ENCODE assay signal across 16 cellular contexts in the genomic region with DNA sequence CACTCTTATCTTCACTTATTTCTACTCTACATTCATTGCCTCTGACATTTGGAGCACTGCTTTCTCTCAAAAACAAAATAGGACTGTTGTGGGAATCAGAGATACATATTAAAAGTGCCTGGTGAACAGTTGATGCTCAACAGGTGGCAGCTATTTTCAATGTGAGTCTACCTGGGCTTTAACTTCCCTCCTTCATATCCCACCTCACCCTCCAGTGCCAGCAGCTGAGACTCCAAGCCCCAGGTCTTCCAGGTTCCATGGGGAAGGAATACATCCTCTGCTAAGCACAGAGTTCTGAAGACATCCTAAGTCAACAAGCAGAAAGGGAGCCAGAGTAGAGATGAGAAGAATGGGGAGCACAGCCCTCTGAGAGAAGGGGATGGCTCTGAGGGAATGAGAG. TPM values are rescaled to one million over a fixed set of nuclear protein-coding genes. Genes with fewer than 3 reads are reported as not detected.
DNase-seq lines count a peak whose midpoint lies in the region; ATAC-seq, FAIRE-seq and TF ChIP-seq lines count a peak whose summit lies in the region.
"Had no signal": no experiment of that assay in that cellular context is flagged by ENCODE, and none has a peak within 500 bp of the region (broad histone marks: within the 10 kb centered on the region; RNA-seq: fewer than 3 reads in every experiment).

No MANE protein-coding gene starts in this region.

- no peak overlapping the region for H3K4me3 Mint-ChIP-seq in T-helper 17 cell
- H3K4me3 Mint-ChIP-seq in stimulated activated effector memory CD8-positive, alpha-beta T cell treated with anti-CD3 and anti-CD28 coated beads, Interleukin-12 subunit alpha, Interleukin-12 subunit beta, amount 100 ng/mL, for 72 hours: no peak overlapping the region
- H3K4me3 Mint-ChIP-seq: CD4-positive, alpha-beta T cell; HFFc6 had no signal

- H3K9me3 ChIP-seq in HepG2 (ENCODE audit: low read length) (no peaks in the 10 kb centered on the region), right lobe of liver (no peaks in the 10 kb centered on the region), T-helper 17 cell (ENCODE audit: control insufficient read depth, low read length, poor library complexity, severe bottlenecking) (no peaks in the 10 kb centered on the region), PC-9 (ENCODE audit: insufficient read depth, low read depth) (no peaks in the 10 kb centered on the region)
- H3K9me3 ChIP-seq: HAP-1 had no signal

- H3K27ac Mint-ChIP-seq in T-helper 17 cell: peak overlapping the region; percentile 66
- H3K27ac Mint-ChIP-seq in stimulated activated effector memory CD8-positive, alpha-beta T cell treated with anti-CD3 and anti-CD28 coated beads, Interleukin-12 subunit alpha, Interleukin-12 subunit beta, amount 100 ng/mL, for 72 hours: peak overlapping the region; percentile 46
- H3K27ac Mint-ChIP-seq: CD4-positive, alpha-beta T cell; HFFc6 had no signal

- no peak overlapping the region for H3K4me3 ChIP-seq in HepG2 (replicated peaks in 1 of 3; ENCODE audit: insufficient read depth in 1 of 3, low read depth in 2 of 3, low read length in 3 of 3)
- no peak overlapping the region for H3K4me3 ChIP-seq in right lobe of liver
- H3K4me3 ChIP-seq in HL-60 (replicated peaks; ENCODE audit: insufficient read depth, low read length): no peak overlapping the region
- H3K4me3 ChIP-seq in PC-9: no peak overlapping the region
- H3K4me3 ChIP-seq: HAP-1 had no signal

- TF ChIP-seq CTCF in HepG2 (CRISPR knock-in tag; IDR thresholded peaks at IDR 0.05) (no peak), right lobe of liver (IDR thresholded peaks at IDR 0.05) (no peak), HL-60 (IDR thresholded peaks at IDR 0.05; ENCODE audit: insufficient read depth, low read length) (no peak), PC-9 (conservative IDR thresholded peaks at IDR 0.05) (no peak)

- TF ChIP-seq POLR2A in HepG2 (IDR thresholded peaks at IDR 0.05; ENCODE audit: insufficient read depth in 1 of 2, low read depth in 2 of 2, low read length in 2 of 2) (no peak), right lobe of liver (IDR thresholded peaks at IDR 0.05) (no peak)

- H3K27me3 Mint-ChIP-seq in T-helper 17 cell: peaks cover 22% of the 10 kb centered on the region

- no peak for TF ChIP-seq RAD21 in HepG2 (CRISPR knock-in tag; IDR thresholded peaks at IDR 0.05)

- no peak overlapping the region for H3K9ac ChIP-seq in HepG2 (ENCODE audit: insufficient read depth, low read depth, low read length)

- H3K9me3 Mint-ChIP-seq in stimulated activated effector memory CD8-positive, alpha-beta T cell treated with anti-CD3 and anti-CD28 coated beads, Interleukin-12 subunit alpha, Interleukin-12 subunit beta, amount 100 ng/mL, for 72 hours: no peaks in the 10 kb centered on the region
- H3K9me3 Mint-ChIP-seq: CD4-positive, alpha-beta T cell; HFFc6 had no signal

- no peak overlapping the region for H3K4me2 ChIP-seq in HepG2 (ENCODE audit: low read depth, low read length)
- no peak overlapping the region for H3K4me2 ChIP-seq in PC-9

- H3K27me3 ChIP-seq in HepG2 (ENCODE audit: control insufficient read depth in 1 of 2, insufficient read depth in 2 of 2, low read length in 2 of 2) (no peaks in the 10 kb centered on the region), right lobe of liver (no peaks in the 10 kb centered on the region), HL-60 (ENCODE audit: insufficient read depth, poor library complexity, severe bottlenecking) (no peaks in the 10 kb centered on the region), PC-9 (ENCODE audit: insufficient read depth, low read depth) (no peaks in the 10 kb centered on the region)

- H3K4me1 ChIP-seq in HepG2 (ENCODE audit: insufficient read depth, low read length) (peaks cover 42% of the 10 kb centered on the region), right lobe of liver (peaks cover 0 to 17% (median 5%) of the 10 kb centered on the region in 4 donors), PC-9 (replicated peaks; ENCODE audit: insufficient read depth) (peaks cover 31% of the 10 kb centered on the region)

- POLR2A ChIA-PET in HepG2 (lab: Yijun Ruan, JAX) (interaction anchor here (0.7 to 3.9 kb wide), 8 partner anchors 10 to 79 kb away, joined by 3 to 38 read pairs (median 16); no protein-coding TSS in a partner anchor), PC-9 (lab: Charles Lee; ENCODE audit: unreplicated experiment) (no interaction called here)

- H3K9me2 ChIP-seq in PC-9 (ENCODE audit: insufficient read depth): no peaks in the 10 kb centered on the region

- H3K4me1 Mint-ChIP-seq in T-helper 17 cell: peaks cover 9% of the 10 kb centered on the region
- H3K4me1 Mint-ChIP-seq in stimulated activated effector memory CD8-positive, alpha-beta T cell treated with anti-CD3 and anti-CD28 coated beads, Interleukin-12 subunit alpha, Interleukin-12 subunit beta, amount 100 ng/mL, for 72 hours: peaks cover 26% of the 10 kb centered on the region

- H3F3A ChIP-seq in PC-9 (ENCODE audit: insufficient read depth, low read depth): peaks cover 16% of the 10 kb centered on the region

- H2AFZ ChIP-seq in HepG2 (ENCODE audit: low read length) (no peak overlapping the region), PC-9 (no peak overlapping the region)

- BruUV-seq in HepG2 (replicated peaks; lab: Mats Ljungman, UMichigan) (no TSS peak), PC-9 (replicated peaks; lab: Mats Ljungman, UMichigan) (no TSS peak)

- in situ Hi-C loops in HepG2 (cut with HindIII; ENCODE audit: extremely low pct_ligation_motif_present, low pct_unique_long_range_greater_than_20kb): no loop called here

- intact Hi-C loops in HepG2 (cut with micrococcal nuclease; ENCODE audit: unreplicated experiment): no loop called here
- intact Hi-C loops in right lobe of liver (cut with DNase I): no loop called here
- intact Hi-C loops in PC-9 (cut with micrococcal nuclease; ENCODE audit: unreplicated experiment): no loop called here

- H3K36me3 Mint-ChIP-seq in T-helper 17 cell (ENCODE audit: low read depth): peaks cover 5% of the 10 kb centered on the region
- H3K36me3 Mint-ChIP-seq in stimulated activated effector memory CD8-positive, alpha-beta T cell treated with anti-CD3 and anti-CD28 coated beads, Interleukin-12 subunit alpha, Interleukin-12 subunit beta, amount 100 ng/mL, for 72 hours: no peaks in the 10 kb centered on the region

- H3K36me3 ChIP-seq in HepG2 (replicated peaks in 1 of 2; ENCODE audit: control insufficient read depth in 1 of 2, insufficient read depth in 2 of 2, low read length in 2 of 2): no peaks in the 10 kb centered on the region; a peak in 1 of 5 replicates
- no peaks in the 10 kb centered on the region for H3K36me3 ChIP-seq in right lobe of liver
- H3K36me3 ChIP-seq in PC-9 (ENCODE audit: low read depth): no peaks in the 10 kb centered on the region
- H3K36me3 ChIP-seq: HAP-1 had no signal

- FAIRE-seq in HepG2 (lab: Jason Lieb, UNC): no peak
- FAIRE-seq: GM12892, H1 had no signal

- ATAC-seq in HepG2 (no peak), right lobe of liver (no peak), T-helper 17 cell (no peak)
- ATAC-seq in stimulated activated effector memory CD8-positive, alpha-beta T cell treated with anti-CD3 and anti-CD28 coated beads, Interleukin-12 subunit alpha, Interleukin-12 subunit beta, amount 100 ng/mL, for 72 hours: no peak

- H3K79me2 ChIP-seq in HepG2 (ENCODE audit: insufficient read depth, low read length) (peaks cover 6% of the 10 kb centered on the region), PC-9 (ENCODE audit: low read depth) (no peaks in the 10 kb centered on the region)

- no peak overlapping the region for H3K27ac ChIP-seq in HepG2 (ENCODE audit: extremely low read length, insufficient read depth, low read length)
- H3K27ac ChIP-seq in right lobe of liver: no peak overlapping the region
- peak overlapping the region; percentile 89 for H3K27ac ChIP-seq in HL-60 (replicated peaks)
- H3K27ac ChIP-seq in PC-9: no peak overlapping the region
- H3K27ac ChIP-seq: 22Rv1 had no signal

- TF ChIP-seq EP300 in HepG2 (IDR thresholded peaks at IDR 0.05; ENCODE audit: low read depth in 2 of 2, low read length in 2 of 2) (no peak), HepG2 (CRISPR knock-in tag; IDR thresholded peaks at IDR 0.05; ENCODE audit: borderline replicate concordance) (no peak)

- CTCF ChIA-PET in HepG2 (lab: Yijun Ruan, JAX; ENCODE audit: low intra/inter-chr PET ratio, low total read pairs): no interaction called here
- CTCF ChIA-PET in PC-9 (lab: Charles Lee): no interaction called here

- no peaks in the 10 kb centered on the region for H4K20me1 ChIP-seq in HepG2 (ENCODE audit: insufficient read depth, low read length)
- peaks cover 3% of the 10 kb centered on the region; the same call in 1 of the 2 replicates for H4K20me1 ChIP-seq in PC-9 (ENCODE audit: insufficient read depth)

- DNase-seq in HepG2 (ENCODE audit: low spot score) (no peak), right lobe of liver (no peak), HL-60 (ENCODE audit: low read depth in 1 of 2, low spot score in 1 of 2) (no peak), T-helper 17 cell (no peak), GM19238 (ENCODE audit: insufficient read length, low spot score) (no peak), PC-9 (no peak), islet precursor cell (no peak)
- no peak for DNase-seq in stimulated activated effector memory CD8-positive, alpha-beta T cell treated with anti-CD3 and anti-CD28 coated beads, Interleukin-12 subunit alpha, Interleukin-12 subunit beta, amount 100 ng/mL, for 72 hours (ENCODE audit: low spot score in 2 of 2)
- DNase-seq: CD4-positive, alpha-beta T cell; DMS79 treated with DMSO at 0.1 percent for 48 hours; GDM1; HFFc6 had no signal

RNA-seq across cellular contexts. Expression of a gene that starts 7.0 kb away (rescaled TPM):
- total RNA-seq in HepG2 (2016; rRNA removed; fragmentation: Illumina TruSeq; extraction: Trizol) (11.0 TPM in 2 replicates), right lobe of liver (10 to 100 TPM; 12.6 to 19.2 (median 14.9) TPM), T-helper 17 cell (10 to 100 TPM in 1 of 2 donors, 1 to 10 TPM in 1; 7.5 to 10.6 TPM), PC-9 (2021) (26.0 and 29.4 TPM in 2 replicates)
- 2.8 and 3.0 TPM in 2 replicates for total RNA-seq in HepG2 (2016; cell fraction: cytosol; rRNA removed; fragmentation: Illumina TruSeq; extraction: Trizol; ENCODE audit: low read depth)
- total RNA-seq in HepG2 (2016; cell fraction: insoluble cytoplasmic fraction; rRNA removed; fragmentation: Illumina TruSeq; extraction: Trizol): 9.5 and 11.3 TPM in 2 replicates
- 15.4 and 15.8 TPM in 2 replicates for total RNA-seq in HepG2 (2016; cell fraction: membrane; rRNA removed; fragmentation: Illumina TruSeq; extraction: Trizol)
- 14.9 TPM in 2 replicates for total RNA-seq in HepG2 (2016; cell fraction: nucleus; rRNA removed; fragmentation: Illumina TruSeq; extraction: Trizol)
- 12.4 and 15.9 TPM in 2 replicates for polyA plus RNA-seq in HepG2 (2011; rRNA removed)
- 6.6 and 10.1 TPM in 2 replicates for polyA plus RNA-seq in HepG2 (2011; cell fraction: cytosol; rRNA removed)
- 47.8 and 59.4 TPM in 2 replicates for polyA plus RNA-seq in HepG2 (2011; cell fraction: nucleus; rRNA removed)
- polyA plus RNA-seq in HepG2 (2012): 53.6 and 69.1 TPM in 2 replicates
- 10.9 and 11.7 TPM in 2 replicates for polyA plus RNA-seq in HepG2 (2016; cell fraction: cytosol; fragmentation: Illumina TruSeq; extraction: Trizol; ENCODE audit: low read depth)
- polyA plus RNA-seq in HepG2 (2016; cell fraction: insoluble cytoplasmic fraction; fragmentation: Illumina TruSeq; extraction: Trizol; ENCODE audit: low read depth): 37.6 and 56.8 TPM in 2 replicates
- 44.1 and 44.7 TPM in 2 replicates for polyA plus RNA-seq in HepG2 (2016; cell fraction: membrane; fragmentation: Illumina TruSeq; extraction: Trizol; ENCODE audit: low read depth)
- 75.1 and 80.7 TPM in 2 replicates for polyA plus RNA-seq in HepG2 (2016; cell fraction: nucleus; fragmentation: Illumina TruSeq; extraction: Trizol; ENCODE audit: insufficient read depth, low read depth)
- polyA minus RNA-seq in HepG2 (2011; rRNA and poly(A)+ RNA removed; ENCODE audit: low replicate concordance): 3.3 and 26.4 TPM in 2 replicates
- polyA minus RNA-seq in HepG2 (2011; cell fraction: cytosol; rRNA and poly(A)+ RNA removed): 29.5 and 30.0 TPM in 2 replicates
- polyA minus RNA-seq in HepG2 (2011; cell fraction: nucleus; rRNA and poly(A)+ RNA removed): 15.2 and 15.5 TPM in 2 replicates
